2 cellular contexts compared by ENCODE assay signal in genomic region chr14:91230363-91231035, GRCh38.
TF ChIP-seq lines count a peak whose summit lies in the region.

No MANE protein-coding gene starts in this region.

TF ChIP-seq in SK-N-SH treated with all-trans-retinoic acid at 6 μM for 48 hours, 23 proteins besides CTCF, POLR2A, EP300 and RAD21 (continued from another document):
- TF ChIP-seq POU6F1 (CRISPR knock-in tag; IDR thresholded peaks at IDR 0.05; ENCODE audit: borderline replicate concordance, low read depth) (no peak), OSR1 (CRISPR knock-in tag; IDR thresholded peaks at IDR 0.05) (no peak), PPARA (CRISPR knock-in tag; IDR thresholded peaks at IDR 0.05; ENCODE audit: borderline replicate concordance) (no peak), ISL1 (CRISPR knock-in tag; IDR thresholded peaks at IDR 0.05) (no peak), GLIS3 (CRISPR knock-in tag; IDR thresholded peaks at IDR 0.05) (no peak), PATZ1 (CRISPR knock-in tag; IDR thresholded peaks at IDR 0.05; ENCODE audit: borderline replicate concordance) (no peak), TOX (CRISPR knock-in tag; IDR thresholded peaks at IDR 0.05; ENCODE audit: borderline replicate concordance) (no peak), RARB (CRISPR knock-in tag; IDR thresholded peaks at IDR 0.05) (no peak), SNAI2 (CRISPR knock-in tag; IDR thresholded peaks at IDR 0.05) (no peak), TCF4 (CRISPR knock-in tag; IDR thresholded peaks at IDR 0.05; ENCODE audit: borderline replicate concordance) (no peak)

TF ChIP-seq in H1, 55 proteins besides CTCF, POLR2A, EP300 and RAD21 (continued from another document):
- TF ChIP-seq, protein P1, sequence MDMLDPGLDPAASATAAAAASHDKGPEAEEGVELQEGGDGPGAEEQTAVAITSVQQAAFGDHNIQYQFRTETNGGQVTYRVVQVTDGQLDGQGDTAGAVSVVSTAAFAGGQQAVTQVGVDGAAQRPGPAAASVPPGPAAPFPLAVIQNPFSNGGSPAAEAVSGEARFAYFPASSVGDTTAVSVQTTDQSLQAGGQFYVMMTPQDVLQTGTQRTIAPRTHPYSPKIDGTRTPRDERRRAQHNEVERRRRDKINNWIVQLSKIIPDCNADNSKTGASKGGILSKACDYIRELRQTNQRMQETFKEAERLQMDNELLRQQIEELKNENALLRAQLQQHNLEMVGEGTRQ (IDR thresholded peaks at IDR 0.05; ENCODE audit: low read length), result peak; percentile 66
- TF ChIP-seq RBBP5 (IDR thresholded peaks at IDR 0.05; ENCODE audit: borderline replicate concordance, low read depth, low read length), result no peak
